1 cellular context compared by ENCODE assay signal in genomic region chr13:21674271-21675009, GRCh38.
TF ChIP-seq lines count a peak whose summit lies in the region.

No MANE protein-coding gene starts in this region.

TF ChIP-seq in endothelial cell of umbilical vein, 7 proteins besides CTCF, POLR2A, EP300 and RAD21:
- TF ChIP-seq JUN (IDR thresholded peaks at IDR 0.05; ENCODE audit: borderline replicate concordance, insufficient read depth, insufficient read length, low read depth) (no peak), FOS (IDR thresholded peaks at IDR 0.05; ENCODE audit: borderline replicate concordance, insufficient read depth, low read length) (no peak), MAX (IDR thresholded peaks at IDR 0.05; ENCODE audit: insufficient read depth, insufficient read length) (no peak)
